ENCODE assay signal across 1 cellular context in the genomic region with DNA sequence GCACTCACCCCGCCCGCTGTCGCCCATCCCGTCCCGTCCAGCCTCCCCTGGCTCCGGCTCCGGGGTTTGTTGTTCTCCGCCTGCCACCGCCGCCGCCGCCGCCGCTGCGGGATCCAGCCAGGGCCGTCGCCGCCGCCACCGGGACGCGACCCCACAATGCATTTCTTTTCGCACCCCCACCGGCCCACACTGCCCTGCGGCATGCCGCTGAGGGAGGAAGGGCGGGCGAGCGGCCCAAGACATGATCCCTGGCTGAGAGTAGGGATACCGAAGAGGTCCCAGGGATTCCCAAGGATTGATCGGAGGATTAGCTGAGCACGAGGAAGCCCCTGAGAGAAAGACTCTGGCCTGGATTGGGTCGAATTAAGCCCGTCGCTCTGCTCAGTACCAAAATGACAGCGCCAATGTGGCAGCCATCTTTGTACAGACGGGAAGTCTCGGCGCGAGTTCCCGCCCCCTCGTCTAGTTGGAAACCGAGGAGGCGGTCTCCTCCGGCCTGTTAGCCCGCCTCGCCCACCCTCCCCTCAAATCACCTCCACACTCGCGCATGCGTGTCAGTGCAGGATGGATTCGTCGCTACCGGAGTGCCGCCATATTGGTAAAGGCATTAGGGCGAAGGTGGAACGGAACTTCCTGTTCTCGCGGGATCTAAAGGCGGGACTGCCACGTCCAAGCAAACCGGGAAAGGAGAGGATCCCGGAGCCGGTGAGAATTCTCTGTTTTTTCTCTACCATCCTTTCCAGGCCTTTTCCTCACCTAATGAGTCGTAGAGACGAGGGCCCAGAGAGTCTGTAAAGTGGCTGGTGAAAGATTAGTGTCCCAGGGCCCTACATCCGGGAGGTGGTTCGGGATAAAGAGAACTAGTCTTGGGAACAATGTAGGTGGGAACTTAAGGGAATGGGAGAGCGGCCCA.
TF ChIP-seq lines count a peak whose summit lies in the region.

A gene (minus strand): TSS at position 432 of the 913 bp plus-strand sequence. CDS start 189 bp downstream, at position 243.
A gene with protein sequence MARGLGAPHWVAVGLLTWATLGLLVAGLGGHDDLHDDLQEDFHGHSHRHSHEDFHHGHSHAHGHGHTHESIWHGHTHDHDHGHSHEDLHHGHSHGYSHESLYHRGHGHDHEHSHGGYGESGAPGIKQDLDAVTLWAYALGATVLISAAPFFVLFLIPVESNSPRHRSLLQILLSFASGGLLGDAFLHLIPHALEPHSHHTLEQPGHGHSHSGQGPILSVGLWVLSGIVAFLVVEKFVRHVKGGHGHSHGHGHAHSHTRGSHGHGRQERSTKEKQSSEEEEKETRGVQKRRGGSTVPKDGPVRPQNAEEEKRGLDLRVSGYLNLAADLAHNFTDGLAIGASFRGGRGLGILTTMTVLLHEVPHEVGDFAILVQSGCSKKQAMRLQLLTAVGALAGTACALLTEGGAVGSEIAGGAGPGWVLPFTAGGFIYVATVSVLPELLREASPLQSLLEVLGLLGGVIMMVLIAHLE (plus strand): TSS at position 634 of the 913 bp plus-strand sequence. CDS start 379 bp downstream, outside the sequence.

TF ChIP-seq in K562, 482 proteins besides CTCF, POLR2A, EP300 and RAD21 (continued from another document and continues in another):
- TF ChIP-seq, protein P1, sequence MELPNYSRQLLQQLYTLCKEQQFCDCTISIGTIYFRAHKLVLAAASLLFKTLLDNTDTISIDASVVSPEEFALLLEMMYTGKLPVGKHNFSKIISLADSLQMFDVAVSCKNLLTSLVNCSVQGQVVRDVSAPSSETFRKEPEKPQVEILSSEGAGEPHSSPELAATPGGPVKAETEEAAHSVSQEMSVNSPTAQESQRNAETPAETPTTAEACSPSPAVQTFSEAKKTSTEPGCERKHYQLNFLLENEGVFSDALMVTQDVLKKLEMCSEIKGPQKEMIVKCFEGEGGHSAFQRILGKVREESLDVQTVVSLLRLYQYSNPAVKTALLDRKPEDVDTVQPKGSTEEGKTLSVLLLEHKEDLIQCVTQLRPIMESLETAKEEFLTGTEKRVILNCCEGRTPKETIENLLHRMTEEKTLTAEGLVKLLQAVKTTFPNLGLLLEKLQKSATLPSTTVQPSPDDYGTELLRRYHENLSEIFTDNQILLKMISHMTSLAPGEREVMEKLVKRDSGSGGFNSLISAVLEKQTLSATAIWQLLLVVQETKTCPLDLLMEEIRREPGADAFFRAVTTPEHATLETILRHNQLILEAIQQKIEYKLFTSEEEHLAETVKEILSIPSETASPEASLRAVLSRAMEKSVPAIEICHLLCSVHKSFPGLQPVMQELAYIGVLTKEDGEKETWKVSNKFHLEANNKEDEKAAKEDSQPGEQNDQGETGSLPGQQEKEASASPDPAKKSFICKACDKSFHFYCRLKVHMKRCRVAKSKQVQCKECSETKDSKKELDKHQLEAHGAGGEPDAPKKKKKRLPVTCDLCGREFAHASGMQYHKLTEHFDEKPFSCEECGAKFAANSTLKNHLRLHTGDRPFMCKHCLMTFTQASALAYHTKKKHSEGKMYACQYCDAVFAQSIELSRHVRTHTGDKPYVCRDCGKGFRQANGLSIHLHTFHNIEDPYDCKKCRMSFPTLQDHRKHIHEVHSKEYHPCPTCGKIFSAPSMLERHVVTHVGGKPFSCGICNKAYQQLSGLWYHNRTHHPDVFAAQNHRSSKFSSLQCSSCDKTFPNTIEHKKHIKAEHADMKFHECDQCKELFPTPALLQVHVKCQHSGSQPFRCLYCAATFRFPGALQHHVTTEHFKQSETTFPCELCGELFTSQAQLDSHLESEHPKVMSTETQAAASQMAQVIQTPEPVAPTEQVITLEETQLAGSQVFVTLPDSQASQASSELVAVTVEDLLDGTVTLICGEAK (IDR thresholded peaks at IDR 0.05) = peak; percentile 87
- TF ChIP-seq, protein P1 (CRISPR knock-in tag; IDR thresholded peaks at IDR 0.05) = no peak
- TF ChIP-seq ZNF282 (CRISPR knock-in tag; IDR thresholded peaks at IDR 0.05) = no peak
- TF ChIP-seq RBM14 (IDR thresholded peaks at IDR 0.05; ENCODE audit: borderline replicate concordance, insufficient read depth, low read depth, low read length) = 0 out of 2 replicates have a peak, but pooled peaks have one; percentile 41
- TF ChIP-seq ZFPM2 (CRISPR knock-in tag; IDR thresholded peaks at IDR 0.05) = 0 out of 2 replicates have a peak, but pooled peaks have one; percentile 76
- TF ChIP-seq TAF15 (IDR thresholded peaks at IDR 0.05; ENCODE audit: low read depth, low read length) = no peak
- TF ChIP-seq TEAD1 (CRISPR knock-in tag; IDR thresholded peaks at IDR 0.05) = 0 out of 4 replicates have a peak, but pooled peaks have one; percentile 32 to 64
- no peak; the same call in 1 of the 2 replicates for TF ChIP-seq ZNF445 (CRISPR knock-in tag; IDR thresholded peaks at IDR 0.05; ENCODE audit: low read depth)
- TF ChIP-seq KAT7 (CRISPR knock-in tag; IDR thresholded peaks at IDR 0.05; ENCODE audit: borderline replicate concordance) = peak; percentile 10; the same call in 1 of the 2 replicates
- peak; percentile 55 for TF ChIP-seq DPF2 (IDR thresholded peaks at IDR 0.05)
- TF ChIP-seq, protein P2, sequence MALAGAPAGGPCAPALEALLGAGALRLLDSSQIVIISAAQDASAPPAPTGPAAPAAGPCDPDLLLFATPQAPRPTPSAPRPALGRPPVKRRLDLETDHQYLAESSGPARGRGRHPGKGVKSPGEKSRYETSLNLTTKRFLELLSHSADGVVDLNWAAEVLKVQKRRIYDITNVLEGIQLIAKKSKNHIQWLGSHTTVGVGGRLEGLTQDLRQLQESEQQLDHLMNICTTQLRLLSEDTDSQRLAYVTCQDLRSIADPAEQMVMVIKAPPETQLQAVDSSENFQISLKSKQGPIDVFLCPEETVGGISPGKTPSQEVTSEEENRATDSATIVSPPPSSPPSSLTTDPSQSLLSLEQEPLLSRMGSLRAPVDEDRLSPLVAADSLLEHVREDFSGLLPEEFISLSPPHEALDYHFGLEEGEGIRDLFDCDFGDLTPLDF (CRISPR knock-in tag; IDR thresholded peaks at IDR 0.05) = peak; percentile 95
- 0 out of 2 replicates have a peak, but pooled peaks have one; percentile 13 for TF ChIP-seq ZNF830 (CRISPR knock-in tag; IDR thresholded peaks at IDR 0.05)
- TF ChIP-seq ZNF384 (IDR thresholded peaks at IDR 0.05; ENCODE audit: low read depth, low read length) = 0 out of 2 replicates have a peak, but pooled peaks have one; percentile 3
- TF ChIP-seq, protein P3, sequence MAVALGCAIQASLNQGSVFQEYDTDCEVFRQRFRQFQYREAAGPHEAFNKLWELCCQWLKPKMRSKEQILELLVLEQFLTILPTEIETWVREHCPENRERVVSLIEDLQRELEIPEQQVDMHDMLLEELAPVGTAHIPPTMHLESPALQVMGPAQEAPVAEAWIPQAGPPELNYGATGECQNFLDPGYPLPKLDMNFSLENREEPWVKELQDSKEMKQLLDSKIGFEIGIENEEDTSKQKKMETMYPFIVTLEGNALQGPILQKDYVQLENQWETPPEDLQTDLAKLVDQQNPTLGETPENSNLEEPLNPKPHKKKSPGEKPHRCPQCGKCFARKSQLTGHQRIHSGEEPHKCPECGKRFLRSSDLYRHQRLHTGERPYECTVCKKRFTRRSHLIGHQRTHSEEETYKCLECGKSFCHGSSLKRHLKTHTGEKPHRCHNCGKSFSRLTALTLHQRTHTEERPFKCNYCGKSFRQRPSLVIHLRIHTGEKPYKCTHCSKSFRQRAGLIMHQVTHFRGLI (CRISPR knock-in tag; IDR thresholded peaks at IDR 0.05) = no peak
- no peak for TF ChIP-seq ZNF3 (CRISPR knock-in tag; IDR thresholded peaks at IDR 0.05)
- TF ChIP-seq, protein P4, sequence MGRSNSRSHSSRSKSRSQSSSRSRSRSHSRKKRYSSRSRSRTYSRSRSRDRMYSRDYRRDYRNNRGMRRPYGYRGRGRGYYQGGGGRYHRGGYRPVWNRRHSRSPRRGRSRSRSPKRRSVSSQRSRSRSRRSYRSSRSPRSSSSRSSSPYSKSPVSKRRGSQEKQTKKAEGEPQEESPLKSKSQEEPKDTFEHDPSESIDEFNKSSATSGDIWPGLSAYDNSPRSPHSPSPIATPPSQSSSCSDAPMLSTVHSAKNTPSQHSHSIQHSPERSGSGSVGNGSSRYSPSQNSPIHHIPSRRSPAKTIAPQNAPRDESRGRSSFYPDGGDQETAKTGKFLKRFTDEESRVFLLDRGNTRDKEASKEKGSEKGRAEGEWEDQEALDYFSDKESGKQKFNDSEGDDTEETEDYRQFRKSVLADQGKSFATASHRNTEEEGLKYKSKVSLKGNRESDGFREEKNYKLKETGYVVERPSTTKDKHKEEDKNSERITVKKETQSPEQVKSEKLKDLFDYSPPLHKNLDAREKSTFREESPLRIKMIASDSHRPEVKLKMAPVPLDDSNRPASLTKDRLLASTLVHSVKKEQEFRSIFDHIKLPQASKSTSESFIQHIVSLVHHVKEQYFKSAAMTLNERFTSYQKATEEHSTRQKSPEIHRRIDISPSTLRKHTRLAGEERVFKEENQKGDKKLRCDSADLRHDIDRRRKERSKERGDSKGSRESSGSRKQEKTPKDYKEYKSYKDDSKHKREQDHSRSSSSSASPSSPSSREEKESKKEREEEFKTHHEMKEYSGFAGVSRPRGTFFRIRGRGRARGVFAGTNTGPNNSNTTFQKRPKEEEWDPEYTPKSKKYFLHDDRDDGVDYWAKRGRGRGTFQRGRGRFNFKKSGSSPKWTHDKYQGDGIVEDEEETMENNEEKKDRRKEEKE (IDR thresholded peaks at IDR 0.05; ENCODE audit: borderline replicate concordance in 1 of 2, control insufficient read depth in 1 of 2, low read depth in 2 of 2, low read length in 1 of 2) = no peak
- TF ChIP-seq ZFP1 (CRISPR knock-in tag; IDR thresholded peaks at IDR 0.05) = no peak; the same call in 1 of the 2 replicates
- TF ChIP-seq EP400 (IDR thresholded peaks at IDR 0.05) = peak; percentile 93
- TF ChIP-seq KDM2B (CRISPR knock-in tag; IDR thresholded peaks at IDR 0.05) = 0 out of 2 replicates have a peak, but pooled peaks have one; percentile 26
- no peak; the same call in 1 of the 2 replicates for TF ChIP-seq BHLHE40 (IDR thresholded peaks at IDR 0.05; ENCODE audit: low read length)
- peak; percentile 99 for TF ChIP-seq YY1 (IDR thresholded peaks at IDR 0.05; ENCODE audit: borderline replicate concordance in 1 of 3, control insufficient read depth in 1 of 3, extremely low read depth in 1 of 3, insufficient read depth in 3 of 3, insufficient read length in 1 of 3, insufficient replicate concordance in 2 of 3, low read depth in 1 of 3, low read length in 2 of 3)
- TF ChIP-seq ZNF507 (tag; conservative IDR thresholded peaks at IDR 0.05) = no peak
- TF ChIP-seq MAFK (IDR thresholded peaks at IDR 0.05; ENCODE audit: low read length) = no peak
- TF ChIP-seq, protein P5, sequence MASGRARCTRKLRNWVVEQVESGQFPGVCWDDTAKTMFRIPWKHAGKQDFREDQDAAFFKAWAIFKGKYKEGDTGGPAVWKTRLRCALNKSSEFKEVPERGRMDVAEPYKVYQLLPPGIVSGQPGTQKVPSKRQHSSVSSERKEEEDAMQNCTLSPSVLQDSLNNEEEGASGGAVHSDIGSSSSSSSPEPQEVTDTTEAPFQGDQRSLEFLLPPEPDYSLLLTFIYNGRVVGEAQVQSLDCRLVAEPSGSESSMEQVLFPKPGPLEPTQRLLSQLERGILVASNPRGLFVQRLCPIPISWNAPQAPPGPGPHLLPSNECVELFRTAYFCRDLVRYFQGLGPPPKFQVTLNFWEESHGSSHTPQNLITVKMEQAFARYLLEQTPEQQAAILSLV (tag; IDR thresholded peaks at IDR 0.05) = no peak
- TF ChIP-seq ZBTB1 (CRISPR knock-in tag; IDR thresholded peaks at IDR 0.05; ENCODE audit: borderline replicate concordance, low read depth) = peak; percentile 91; the same call in 1 of the 2 replicates
- peak; percentile 96 for TF ChIP-seq SMAD4 (CRISPR knock-in tag; conservative IDR thresholded peaks at IDR 0.05)
- TF ChIP-seq, protein P6, sequence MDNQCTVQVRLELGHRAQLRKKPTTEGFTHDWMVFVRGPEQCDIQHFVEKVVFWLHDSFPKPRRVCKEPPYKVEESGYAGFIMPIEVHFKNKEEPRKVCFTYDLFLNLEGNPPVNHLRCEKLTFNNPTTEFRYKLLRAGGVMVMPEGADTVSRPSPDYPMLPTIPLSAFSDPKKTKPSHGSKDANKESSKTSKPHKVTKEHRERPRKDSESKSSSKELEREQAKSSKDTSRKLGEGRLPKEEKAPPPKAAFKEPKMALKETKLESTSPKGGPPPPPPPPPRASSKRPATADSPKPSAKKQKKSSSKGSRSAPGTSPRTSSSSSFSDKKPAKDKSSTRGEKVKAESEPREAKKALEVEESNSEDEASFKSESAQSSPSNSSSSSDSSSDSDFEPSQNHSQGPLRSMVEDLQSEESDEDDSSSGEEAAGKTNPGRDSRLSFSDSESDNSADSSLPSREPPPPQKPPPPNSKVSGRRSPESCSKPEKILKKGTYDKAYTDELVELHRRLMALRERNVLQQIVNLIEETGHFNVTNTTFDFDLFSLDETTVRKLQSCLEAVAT (IDR thresholded peaks at IDR 0.05) = peak; percentile 44 to 68; a peak in 2 of 4 replicates
- TF ChIP-seq, protein P7, sequence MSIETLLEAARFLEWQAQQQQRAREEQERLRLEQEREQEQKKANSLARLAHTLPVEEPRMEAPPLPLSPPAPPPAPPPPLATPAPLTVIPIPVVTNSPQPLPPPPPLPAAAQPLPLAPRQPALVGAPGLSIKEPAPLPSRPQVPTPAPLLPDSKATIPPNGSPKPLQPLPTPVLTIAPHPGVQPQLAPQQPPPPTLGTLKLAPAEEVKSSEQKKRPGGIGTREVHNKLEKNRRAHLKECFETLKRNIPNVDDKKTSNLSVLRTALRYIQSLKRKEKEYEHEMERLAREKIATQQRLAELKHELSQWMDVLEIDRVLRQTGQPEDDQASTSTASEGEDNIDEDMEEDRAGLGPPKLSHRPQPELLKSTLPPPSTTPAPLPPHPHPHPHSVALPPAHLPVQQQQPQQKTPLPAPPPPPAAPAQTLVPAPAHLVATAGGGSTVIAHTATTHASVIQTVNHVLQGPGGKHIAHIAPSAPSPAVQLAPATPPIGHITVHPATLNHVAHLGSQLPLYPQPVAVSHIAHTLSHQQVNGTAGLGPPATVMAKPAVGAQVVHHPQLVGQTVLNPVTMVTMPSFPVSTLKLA (conservative IDR thresholded peaks at IDR 0.05) = peak; percentile 91 to 92; a peak in 3 of 4 replicates
- 0 out of 2 replicates have a peak, but pooled peaks have one; percentile 14 for TF ChIP-seq BCOR (IDR thresholded peaks at IDR 0.05)
